28 cellular contexts compared by ENCODE assay signal in genomic region chr9:78370991-78371390, GRCh38.
DNase-seq lines count a peak whose midpoint lies in the region; ATAC-seq, FAIRE-seq and TF ChIP-seq lines count a peak whose summit lies in the region.
"Had no signal": no experiment of that assay in that cellular context is flagged by ENCODE, and none has a peak within 500 bp of the region (broad histone marks: within the 10 kb centered on the region; RNA-seq: fewer than 3 reads in every experiment).

No MANE protein-coding gene starts in this region.

- no peak for ATAC-seq in T-helper 17 cell
- ATAC-seq in stimulated activated naive CD8-positive, alpha-beta T cell treated with anti-CD3 and anti-CD28 coated beads, Interleukin-15, amount 100 ng/mL, for 72 hours, result no peak
- ATAC-seq: sciatic nerve had no signal

- H3K4me3 Mint-ChIP-seq in HFFc6 (peak overlapping the region; percentile 66; the same call in 1 of the 2 replicates), astrocyte (ENCODE audit: unreplicated experiment) (no peak overlapping the region), neural progenitor cell (no peak overlapping the region), T-helper 17 cell (no peak overlapping the region)
- no peak overlapping the region for H3K4me3 Mint-ChIP-seq in stimulated activated naive CD8-positive, alpha-beta T cell treated with anti-CD3 and anti-CD28 coated beads, Interleukin-15, amount 100 ng/mL, for 72 hours
- H3K4me3 Mint-ChIP-seq: activated CD4-positive, alpha-beta memory T cell treated with anti-CD3 and anti-CD28 coated beads for 36 hours; activated naive CD4-positive, alpha-beta T cell treated with anti-CD3 and anti-CD28 coated beads, Interleukin-2, amount 10 ng/mL, durations not matched to agents 7 days and 5 days; activated T-helper 1 cell treated with anti-CD3 and anti-CD28 coated beads, Interleukin-12 subunit alpha, Interleukin-12 subunit beta, Interleukin-2, Interleukin-4 antibody, amounts not matched to agents 30 ng/mL and 10 ng/mL and 1 ng/mL, durations not matched to agents 14 hours and 24 hours and 36 hours; CD4-positive, CD25-positive, alpha-beta regulatory T cell had no signal

- H4K20me1 ChIP-seq in astrocyte (ENCODE audit: insufficient read depth, low read length) (no peaks in the 10 kb centered on the region), neural progenitor cell (ENCODE audit: low read depth) (no peaks in the 10 kb centered on the region)

- H3K27me3 Mint-ChIP-seq in HFFc6 (ENCODE audit: insufficient read depth), result no peaks in the 10 kb centered on the region
- peaks cover 2% of the 10 kb centered on the region for H3K27me3 Mint-ChIP-seq in astrocyte (ENCODE audit: low read depth, unreplicated experiment)
- peaks cover 3% of the 10 kb centered on the region for H3K27me3 Mint-ChIP-seq in neural progenitor cell (ENCODE audit: insufficient read depth, low read depth)
- H3K27me3 Mint-ChIP-seq in T-helper 17 cell, result peaks cover 56% of the 10 kb centered on the region
- peaks cover 33% of the 10 kb centered on the region for H3K27me3 Mint-ChIP-seq in stimulated activated naive CD8-positive, alpha-beta T cell treated with anti-CD3 and anti-CD28 coated beads, Interleukin-15, amount 100 ng/mL, for 72 hours

- DNase-seq in HFFc6 (no peak), astrocyte (ENCODE audit: low read depth) (no peak), neural progenitor cell (ENCODE audit: low spot score) (no peak), medulla oblongata (ENCODE audit: extremely low spot score) (no peak), T-helper 17 cell (no peak), NOMO-1 treated with dmso at 0.1 percent for 144 hours (lab: John Stamatoyannopoulos, UW; ENCODE audit: unreplicated experiment) (no peak)
- no peak for DNase-seq in stimulated activated naive CD8-positive, alpha-beta T cell treated with anti-CD3 and anti-CD28 coated beads, Interleukin-15, amount 100 ng/mL, for 72 hours
- DNase-seq: activated CD4-positive, alpha-beta memory T cell treated with anti-CD3 and anti-CD28 coated beads for 36 hours; activated CD4-positive, CD25-positive, alpha-beta regulatory T cell treated with anti-CD3 and anti-CD28 coated beads, Interleukin-2, amount 50 U/mL, for 72 hours; activated CD8-positive, alpha-beta memory T cell treated with anti-CD3 and anti-CD28 coated beads, Interleukin-2, amount 50 U/mL, for 4 hours; activated naive CD4-positive, alpha-beta T cell treated with anti-CD3 and anti-CD28 coated beads, Interleukin-2, amount 10 ng/mL, durations not matched to agents 7 days and 5 days; amniotic stem cell; CD4-positive, CD25-positive, alpha-beta regulatory T cell; GOT3; KBM-7; NCI-H1436; NCI-H446 treated with DMSO at 0.1 percent for 48 hours; NCI-H82; Peyer's patch; SJCRH30; stimulated activated naive CD4-positive, alpha-beta T cell had no signal

- FAIRE-seq in astrocyte (lab: Jason Lieb, UNC), result no peak
- FAIRE-seq: endothelial cell of umbilical vein, GM12892, keratinocyte, TTC549 had no signal

- H3K4me3 ChIP-seq in astrocyte (ENCODE audit: insufficient read depth, low read depth, low read length), result no peak overlapping the region
- H3K4me3 ChIP-seq in neural progenitor cell, result no peak overlapping the region
- H3K4me3 ChIP-seq: SJCRH30 had no signal

- H3K27me3 ChIP-seq in astrocyte (ENCODE audit: insufficient read depth, low read length) (no peaks in the 10 kb centered on the region), neural progenitor cell (no peaks in the 10 kb centered on the region)
- H3K27me3 ChIP-seq: Peyer's patch, SJCRH30 had no signal

- H3K9me3 ChIP-seq in astrocyte (ENCODE audit: insufficient read depth, low read depth, low read length), result no peaks in the 10 kb centered on the region
- no peaks in the 10 kb centered on the region for H3K9me3 ChIP-seq in neural progenitor cell (ENCODE audit: low read depth)
- no peaks in the 10 kb centered on the region for H3K9me3 ChIP-seq in T-helper 17 cell (ENCODE audit: control insufficient read depth, low read length, poor library complexity, severe bottlenecking)
- H3K9me3 ChIP-seq: Peyer's patch, SJCRH30 had no signal

- H3K36me3 Mint-ChIP-seq in HFFc6 (ENCODE audit: low read depth), result peaks cover 5% of the 10 kb centered on the region; the same call in 1 of the 2 replicates
- H3K36me3 Mint-ChIP-seq in astrocyte (ENCODE audit: low read depth, unreplicated experiment), result no peaks in the 10 kb centered on the region
- peaks cover 3% of the 10 kb centered on the region for H3K36me3 Mint-ChIP-seq in neural progenitor cell
- peaks cover 2% of the 10 kb centered on the region for H3K36me3 Mint-ChIP-seq in T-helper 17 cell (ENCODE audit: low read depth)
- H3K36me3 Mint-ChIP-seq: activated CD4-positive, alpha-beta memory T cell treated with anti-CD3 and anti-CD28 coated beads for 36 hours; activated naive CD4-positive, alpha-beta T cell treated with anti-CD3 and anti-CD28 coated beads, Interleukin-2, amount 10 ng/mL, durations not matched to agents 7 days and 5 days; CD4-positive, CD25-positive, alpha-beta regulatory T cell had no signal

- H3K4me1 ChIP-seq in astrocyte (ENCODE audit: insufficient read depth, low read length) (no peaks in the 10 kb centered on the region), neural progenitor cell (peaks cover 21% of the 10 kb centered on the region)
- H3K4me1 ChIP-seq: Peyer's patch had no signal

- H3K27ac ChIP-seq in C4-2B (peak overlapping the region; percentile 28; the same call in 1 of the 2 replicates), astrocyte (ENCODE audit: low read depth, low read length) (no peak overlapping the region), neural progenitor cell (no peak overlapping the region)
- H3K27ac ChIP-seq: Peyer's patch, SJCRH30 had no signal

- H2AFZ ChIP-seq in astrocyte (ENCODE audit: low read depth, low read length) (peak overlapping the region; percentile 45), neural progenitor cell (replicated peaks) (no peak overlapping the region)

- H3F3A ChIP-seq in neural progenitor cell (ENCODE audit: low read depth), result peaks cover 25% of the 10 kb centered on the region

- H3K4me2 ChIP-seq in astrocyte (ENCODE audit: low read length) (peak overlapping the region; percentile 62), neural progenitor cell (no peak overlapping the region)

- H3K4me1 Mint-ChIP-seq in HFFc6 (ENCODE audit: low read depth) (peaks cover 41% of the 10 kb centered on the region), astrocyte (ENCODE audit: low read depth, unreplicated experiment) (peaks cover 2% of the 10 kb centered on the region), neural progenitor cell (peaks cover 2% of the 10 kb centered on the region), T-helper 17 cell (peaks cover 2% of the 10 kb centered on the region)
- H3K4me1 Mint-ChIP-seq in stimulated activated naive CD8-positive, alpha-beta T cell treated with anti-CD3 and anti-CD28 coated beads, Interleukin-15, amount 100 ng/mL, for 72 hours, result no peaks in the 10 kb centered on the region
- H3K4me1 Mint-ChIP-seq: activated naive CD4-positive, alpha-beta T cell treated with anti-CD3 and anti-CD28 coated beads, Interleukin-2, amount 10 ng/mL, durations not matched to agents 7 days and 5 days had no signal

- H3K9me3 Mint-ChIP-seq in HFFc6, result no peaks in the 10 kb centered on the region
- no peaks in the 10 kb centered on the region for H3K9me3 Mint-ChIP-seq in astrocyte (ENCODE audit: unreplicated experiment)
- peaks cover 2% of the 10 kb centered on the region for H3K9me3 Mint-ChIP-seq in neural progenitor cell
- H3K9me3 Mint-ChIP-seq in stimulated activated naive CD8-positive, alpha-beta T cell treated with anti-CD3 and anti-CD28 coated beads, Interleukin-15, amount 100 ng/mL, for 72 hours, result no peaks in the 10 kb centered on the region
- H3K9me3 Mint-ChIP-seq: activated CD4-positive, alpha-beta memory T cell treated with anti-CD3 and anti-CD28 coated beads for 36 hours; activated naive CD4-positive, alpha-beta T cell treated with anti-CD3 and anti-CD28 coated beads, Interleukin-2, amount 10 ng/mL, durations not matched to agents 7 days and 5 days; activated T-helper 1 cell treated with anti-CD3 and anti-CD28 coated beads, Interleukin-12 subunit alpha, Interleukin-12 subunit beta, Interleukin-2, Interleukin-4 antibody, amounts not matched to agents 30 ng/mL and 10 ng/mL and 1 ng/mL, durations not matched to agents 14 hours and 24 hours and 36 hours; CD4-positive, CD25-positive, alpha-beta regulatory T cell had no signal

- no peaks in the 10 kb centered on the region for H3K79me2 ChIP-seq in astrocyte (ENCODE audit: insufficient read depth, low read length)
- no peaks in the 10 kb centered on the region for H3K79me2 ChIP-seq in neural progenitor cell (ENCODE audit: low read depth)

- H3K36me3 ChIP-seq in astrocyte (ENCODE audit: insufficient read depth, low read length) (no peaks in the 10 kb centered on the region), neural progenitor cell (no peaks in the 10 kb centered on the region)
- H3K36me3 ChIP-seq: Peyer's patch, SJCRH30 had no signal

- H3K9ac ChIP-seq in astrocyte (ENCODE audit: low read length) (no peak overlapping the region), neural progenitor cell (no peak overlapping the region)

- no peak for TF ChIP-seq CTCF in C4-2B (conservative IDR thresholded peaks at IDR 0.05)
- no peak for TF ChIP-seq CTCF in HFFc6 (IDR thresholded peaks at IDR 0.05)
- TF ChIP-seq CTCF in astrocyte (IDR thresholded peaks at IDR 0.05; ENCODE audit: insufficient read depth, low read depth, low read length), result no peak
- TF ChIP-seq CTCF in neural progenitor cell (IDR thresholded peaks at IDR 0.05), result no peak

- H3K27ac Mint-ChIP-seq in HFFc6, result no peak overlapping the region
- no peak overlapping the region for H3K27ac Mint-ChIP-seq in astrocyte (ENCODE audit: unreplicated experiment)
- H3K27ac Mint-ChIP-seq in neural progenitor cell, result peak overlapping the region; percentile 32
- no peak overlapping the region for H3K27ac Mint-ChIP-seq in T-helper 17 cell
- H3K27ac Mint-ChIP-seq in stimulated activated naive CD8-positive, alpha-beta T cell treated with anti-CD3 and anti-CD28 coated beads, Interleukin-15, amount 100 ng/mL, for 72 hours, result no peak overlapping the region
- H3K27ac Mint-ChIP-seq: activated CD4-positive, alpha-beta memory T cell treated with anti-CD3 and anti-CD28 coated beads for 36 hours; activated naive CD4-positive, alpha-beta T cell treated with anti-CD3 and anti-CD28 coated beads, Interleukin-2, amount 10 ng/mL, durations not matched to agents 7 days and 5 days; activated T-helper 1 cell treated with anti-CD3 and anti-CD28 coated beads, Interleukin-12 subunit alpha, Interleukin-12 subunit beta, Interleukin-2, Interleukin-4 antibody, amounts not matched to agents 30 ng/mL and 10 ng/mL and 1 ng/mL, durations not matched to agents 14 hours and 24 hours and 36 hours; CD4-positive, CD25-positive, alpha-beta regulatory T cell had no signal
